Comparison of ENCODE assay signal across 21 cellular contexts in the genomic region with DNA sequence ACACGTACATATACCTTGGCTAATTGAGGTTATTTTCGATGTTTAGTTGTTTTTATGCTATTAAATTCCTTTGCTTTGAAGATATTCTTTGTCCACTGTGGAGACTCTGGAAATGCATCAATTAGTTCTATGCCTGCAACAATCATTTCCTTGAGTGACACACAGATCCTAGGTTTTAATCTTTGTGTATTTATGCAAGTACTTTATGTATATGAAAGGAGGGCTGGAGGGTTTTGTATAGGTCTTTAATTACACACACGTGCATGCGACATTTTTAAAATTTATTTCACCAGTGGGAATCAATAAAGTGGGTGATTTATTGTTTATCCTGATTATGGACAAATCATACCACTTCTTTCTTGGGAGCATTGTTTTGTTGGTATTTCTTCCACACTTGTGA.
"Had no signal": no experiment of that assay in that cellular context is flagged by ENCODE, and none has a peak within 500 bp of the region (broad histone marks: within the 10 kb centered on the region; RNA-seq: fewer than 3 reads in every experiment).

No MANE protein-coding gene starts in this region.

- H3K9me3 ChIP-seq: esophagus muscularis mucosa, gastroesophageal sphincter, left lung, prostate gland, thyroid gland, vagina had no signal

- H2AFZ ChIP-seq: hepatocyte, neural progenitor cell had no signal

- H3K36me3 ChIP-seq: esophagus muscularis mucosa, gastroesophageal sphincter, heart left ventricle, left lung, neural progenitor cell, prostate gland, right atrium auricular region, thyroid gland, vagina had no signal

- DNase-seq: effector CD8-positive, alpha-beta T cell; foreskin keratinocyte; heart left ventricle; left cardiac atrium; left lung; mesendoderm; midbrain; naive thymus-derived CD8-positive, alpha-beta T cell; stimulated activated CD4-positive, alpha-beta T cell treated with anti-CD3 and anti-CD28 coated beads, Interleukin-4, amount 100 ng/mL, for 4 hours; stimulated activated naive CD4-positive, alpha-beta T cell; stimulated activated naive CD8-positive, alpha-beta T cell treated with anti-CD3 and anti-CD28 coated beads, Interleukin-15, amount 100 ng/mL, for 72 hours; thyroid gland; trophoblast cell had no signal

- H3K9me3 Mint-ChIP-seq: dendritic cell treated with granulocyte-macrophage colony-stimulating factor and Interleukin-4, amounts not matched to agents 40 ng/mL and 50 ng/mL, for 4 days; stimulated activated naive CD8-positive, alpha-beta T cell treated with anti-CD3 and anti-CD28 coated beads, Interleukin-15, amount 100 ng/mL, for 72 hours had no signal

- H3K27me3 ChIP-seq: esophagus muscularis mucosa, foreskin keratinocyte, gastroesophageal sphincter, heart left ventricle, hepatocyte, left lung, neural progenitor cell, right atrium auricular region, thyroid gland, vagina had no signal

- ATAC-seq: foreskin keratinocyte; gastroesophageal sphincter; naive thymus-derived CD8-positive, alpha-beta T cell; stimulated activated naive CD8-positive, alpha-beta T cell treated with anti-CD3 and anti-CD28 coated beads, Interleukin-15, amount 100 ng/mL, for 72 hours had no signal

- H3K4me3 ChIP-seq: esophagus muscularis mucosa, gastroesophageal sphincter, heart left ventricle, hepatocyte, left lung, neural progenitor cell, prostate gland, right atrium auricular region, thyroid gland, vagina had no signal

- H3K27ac ChIP-seq: esophagus muscularis mucosa, foreskin keratinocyte, gastroesophageal sphincter, heart left ventricle, hepatocyte, left lung, neural progenitor cell, prostate gland, right atrium auricular region, thyroid gland, vagina had no signal

- H3K4me3 Mint-ChIP-seq: dendritic cell treated with granulocyte-macrophage colony-stimulating factor and Interleukin-4, amounts not matched to agents 40 ng/mL and 50 ng/mL, for 4 days; neural progenitor cell; stimulated activated naive CD8-positive, alpha-beta T cell treated with anti-CD3 and anti-CD28 coated beads, Interleukin-15, amount 100 ng/mL, for 72 hours had no signal

- H3K4me1 ChIP-seq: prostate gland had no signal

- H3K9ac ChIP-seq: neural progenitor cell had no signal

- H3K27me3 Mint-ChIP-seq: dendritic cell treated with granulocyte-macrophage colony-stimulating factor and Interleukin-4, amounts not matched to agents 40 ng/mL and 50 ng/mL, for 4 days; naive thymus-derived CD8-positive, alpha-beta T cell; stimulated activated naive CD8-positive, alpha-beta T cell treated with anti-CD3 and anti-CD28 coated beads, Interleukin-15, amount 100 ng/mL, for 72 hours had no signal

- H3K4me2 ChIP-seq: hepatocyte, neural progenitor cell had no signal

- H3K27ac Mint-ChIP-seq: stimulated activated naive CD8-positive, alpha-beta T cell treated with anti-CD3 and anti-CD28 coated beads, Interleukin-15, amount 100 ng/mL, for 72 hours had no signal
